8 cellular contexts compared by ENCODE assay signal in genomic region chr9:136544549-136545064, GRCh38. TPM values are rescaled to one million over a fixed set of nuclear protein-coding genes. Genes with fewer than 3 reads are reported as not detected.
DNase-seq lines count a peak whose midpoint lies in the region; ATAC-seq, FAIRE-seq and TF ChIP-seq lines count a peak whose summit lies in the region.

No MANE protein-coding gene starts in this region.

- H3K9me1 ChIP-seq in endothelial cell of umbilical vein (replicated peaks; ENCODE audit: control insufficient read depth, extremely low read depth, insufficient read depth, low read length): no peaks in the 10 kb centered on the region

- peaks cover 44% of the 10 kb centered on the region for H3K4me1 Mint-ChIP-seq in activated CD8-positive, alpha-beta memory T cell treated with anti-CD3 and anti-CD28 coated beads, Interleukin-2, amount 10 ng/mL, durations not matched to agents 7 days and 5 days

- H3K4me2 ChIP-seq in KMS-11: peak overlapping the region; percentile 68; the same call in 1 of the 2 replicates
- peak overlapping the region; percentile 84 for H3K4me2 ChIP-seq in endothelial cell of umbilical vein (ENCODE audit: insufficient read depth, low read length)

- TF ChIP-seq POLR2A in endothelial cell of umbilical vein (IDR thresholded peaks at IDR 0.05; ENCODE audit: low read depth, low read length): no peak

- H3K9me3 ChIP-seq in endothelial cell of umbilical vein (replicated peaks; ENCODE audit: control insufficient read depth, insufficient read depth, low read length): no peaks in the 10 kb centered on the region
- no peaks in the 10 kb centered on the region for H3K9me3 ChIP-seq in mononuclear cell (ENCODE audit: low read depth, low read length)

- no peak overlapping the region; the same call in 1 of the 2 replicates for H2AFZ ChIP-seq in KMS-11 (ENCODE audit: low read depth)
- no peak overlapping the region for H2AFZ ChIP-seq in endothelial cell of umbilical vein (ENCODE audit: low read depth, low read length)

- no peak overlapping the region for H3K27ac ChIP-seq in KMS-11
- H3K27ac ChIP-seq in endothelial cell of umbilical vein (ENCODE audit: insufficient read depth, low read depth, low read length): peak overlapping the region; percentile 67

- peak overlapping the region; percentile 88 for H3K4me3 Mint-ChIP-seq in activated CD8-positive, alpha-beta memory T cell treated with anti-CD3 and anti-CD28 coated beads, Interleukin-2, amount 10 ng/mL, durations not matched to agents 7 days and 5 days

- H3K4me3 ChIP-seq in KMS-11 (IDR thresholded peaks at IDR 0.05; ENCODE audit: insufficient read depth, low read depth, low read length): no peak overlapping the region
- peak overlapping the region; percentile 81 to 98 (median 91) for H3K4me3 ChIP-seq in endothelial cell of umbilical vein (replicated peaks in 1 of 3; ENCODE audit: insufficient read depth in 1 of 3, low read depth in 1 of 3, low read length in 3 of 3)
- H3K4me3 ChIP-seq in mononuclear cell (ENCODE audit: low read length): peak overlapping the region; percentile 84

- no TSS peak for BruUV-seq in endothelial cell of umbilical vein (replicated peaks; lab: Mats Ljungman, UMichigan)

- no peaks in the 10 kb centered on the region for H3K9me3 Mint-ChIP-seq in activated CD8-positive, alpha-beta memory T cell treated with anti-CD3 and anti-CD28 coated beads, Interleukin-2, amount 10 ng/mL, durations not matched to agents 7 days and 5 days (ENCODE audit: low read depth)

- peak; percentile 94 for DNase-seq in Ammon's horn (ENCODE audit: low spot score)
- DNase-seq in activated CD8-positive, alpha-beta memory T cell treated with anti-CD3 and anti-CD28 coated beads, Interleukin-2, amount 10 ng/mL, durations not matched to agents 7 days and 5 days: peak; percentile 68
- peak; percentile 48 for DNase-seq in endothelial cell of umbilical vein (ENCODE audit: low read depth, low spot score)
- peak; percentile 66 for DNase-seq in stimulated activated naive CD4-positive, alpha-beta T cell treated with Interleukin-2 at 50 U/mL for 16 hours (lab: John Stamatoyannopoulos, UW)

- H3K9ac ChIP-seq in KMS-11 (no peak overlapping the region), endothelial cell of umbilical vein (replicated peaks; ENCODE audit: extremely low read depth, insufficient read depth, low read length) (peak overlapping the region; percentile 78)

- dilution Hi-C loops in endothelial cell of umbilical vein (cut with MboI; ENCODE audit: extremely low pct_ligation_motif_present, low sequenced_read_pairs): no loop called here

- peaks cover 7% of the 10 kb centered on the region for H3K4me1 ChIP-seq in KMS-11 (ENCODE audit: low read depth, poor library complexity, severe bottlenecking)
- H3K4me1 ChIP-seq in endothelial cell of umbilical vein (ENCODE audit: control insufficient read depth, extremely low read depth, insufficient read depth, low read length): peaks cover 56% of the 10 kb centered on the region
- peaks cover 68% of the 10 kb centered on the region for H3K4me1 ChIP-seq in mononuclear cell (ENCODE audit: insufficient read depth, low read length)

- CTCF ChIA-PET in activated CD8-positive, alpha-beta memory T cell treated with anti-CD3 and anti-CD28 coated beads, Interleukin-2, amount 10 ng/mL, durations not matched to agents 7 days and 5 days (lab: Charles Lee): interaction anchor here (1.5 kb wide), 1 partner anchor 11 kb away, joined by 7 read pairs; no protein-coding TSS in a partner anchor
- CTCF ChIA-PET in endothelial cell of umbilical vein (lab: Charles Lee): interaction anchor here (1.0 kb wide), 1 partner anchor 81 kb away, joined by 9 read pairs; no protein-coding TSS in a partner anchor

- intact Hi-C loops in endothelial cell of umbilical vein (cut with micrococcal nuclease): loop anchor here (1.0 to 5.0 kb wide), 3 partner anchors 14 to 168 kb away; partner anchors contain the start of gene DIPK1B

- no peak for TF ChIP-seq CTCF in KMS-11 (conservative IDR thresholded peaks at IDR 0.05; ENCODE audit: low read depth, low read length)
- TF ChIP-seq CTCF in endothelial cell of umbilical vein (IDR thresholded peaks at IDR 0.05; ENCODE audit: extremely low read depth in 1 of 2, insufficient read depth in 1 of 2, low read depth in 1 of 2, low read length in 2 of 2): no peak

- no peaks in the 10 kb centered on the region for H3K27me3 Mint-ChIP-seq in activated CD8-positive, alpha-beta memory T cell treated with anti-CD3 and anti-CD28 coated beads, Interleukin-2, amount 10 ng/mL, durations not matched to agents 7 days and 5 days

- peak; percentile 7 for ATAC-seq in activated CD8-positive, alpha-beta memory T cell treated with anti-CD3 and anti-CD28 coated beads, Interleukin-2, amount 10 ng/mL, durations not matched to agents 7 days and 5 days
- ATAC-seq in HG03139 (IDR thresholded peaks at IDR 0.05; ENCODE audit: unreplicated experiment) (no peak), GM18517 (IDR thresholded peaks at IDR 0.05; ENCODE audit: unreplicated experiment) (no peak)

- peaks cover 84% of the 10 kb centered on the region for H3K27me3 ChIP-seq in KMS-11 (ENCODE audit: insufficient read depth, low read depth)
- no peaks in the 10 kb centered on the region for H3K27me3 ChIP-seq in endothelial cell of umbilical vein (ENCODE audit: control insufficient read depth in 2 of 2, insufficient read depth in 2 of 2, low read length in 2 of 2)
- no peaks in the 10 kb centered on the region for H3K27me3 ChIP-seq in mononuclear cell (ENCODE audit: insufficient read depth, low read length)

- peaks cover 12% of the 10 kb centered on the region for H3K36me3 Mint-ChIP-seq in activated CD8-positive, alpha-beta memory T cell treated with anti-CD3 and anti-CD28 coated beads, Interleukin-2, amount 10 ng/mL, durations not matched to agents 7 days and 5 days

- FAIRE-seq in endothelial cell of umbilical vein (lab: Jason Lieb, UNC): no peak

- H3K36me3 ChIP-seq in KMS-11 (ENCODE audit: insufficient read depth): no peaks in the 10 kb centered on the region
- peaks cover 9 to 17% of the 10 kb centered on the region in 2 experiments for H3K36me3 ChIP-seq in endothelial cell of umbilical vein (ENCODE audit: control insufficient read depth in 2 of 2, extremely low read depth in 1 of 2, insufficient read depth in 2 of 2, low read length in 2 of 2)

- H3K79me2 ChIP-seq in KMS-11 (ENCODE audit: insufficient read depth, low read depth) (no peaks in the 10 kb centered on the region), endothelial cell of umbilical vein (ENCODE audit: control insufficient read depth, insufficient read depth, low read length) (peaks cover 57% of the 10 kb centered on the region)

- H4K20me1 ChIP-seq in KMS-11 (ENCODE audit: insufficient read depth): no peaks in the 10 kb centered on the region
- no peaks in the 10 kb centered on the region for H4K20me1 ChIP-seq in endothelial cell of umbilical vein (replicated peaks; ENCODE audit: control insufficient read depth, extremely low read depth, insufficient read depth, low read length)

- H3K27ac Mint-ChIP-seq in activated CD8-positive, alpha-beta memory T cell treated with anti-CD3 and anti-CD28 coated beads, Interleukin-2, amount 10 ng/mL, durations not matched to agents 7 days and 5 days: peak overlapping the region; percentile 77

- POLR2A ChIA-PET in endothelial cell of umbilical vein (lab: Charles Lee): interaction anchor here (0.6 to 1.4 kb wide), 2 partner anchors 31 to 80 kb away, joined by 3 to 4 read pairs; no protein-coding TSS in a partner anchor

TF ChIP-seq in endothelial cell of umbilical vein, 7 proteins besides CTCF, POLR2A, EP300 and RAD21:
- TF ChIP-seq FOS (IDR thresholded peaks at IDR 0.05; ENCODE audit: borderline replicate concordance, insufficient read depth, low read length) (no peak), POLR2AphosphoS5 (IDR thresholded peaks at IDR 0.05; ENCODE audit: insufficient read depth, low read depth, low read length) (no peak), MAX (IDR thresholded peaks at IDR 0.05; ENCODE audit: insufficient read depth, insufficient read length) (no peak), EZH2 (IDR thresholded peaks at IDR 0.05; ENCODE audit: borderline replicate concordance, low read depth, low read length, severe bottlenecking) (no peak), GATA2 (IDR thresholded peaks at IDR 0.05; ENCODE audit: insufficient read depth, insufficient read length, low read depth, low read length) (no peak), JUN (IDR thresholded peaks at IDR 0.05; ENCODE audit: borderline replicate concordance, insufficient read depth, insufficient read length, low read depth) (no peak), MYC (IDR thresholded peaks at IDR 0.05; ENCODE audit: low read depth, low read length) (no peak)

RNA-seq across cellular contexts. Expression of gene NOTCH1, which starts 1.2 kb away (rescaled TPM):
- total RNA-seq in activated CD8-positive, alpha-beta memory T cell treated with anti-CD3 and anti-CD28 coated beads, Interleukin-2, amount 10 ng/mL, durations not matched to agents 7 days and 5 days: 10 to 100 TPM; 67.3 to 73.5 TPM
- total RNA-seq in endothelial cell of umbilical vein (153 and 161 TPM in 2 replicates), mononuclear cell (28.1 TPM)
- 27.0 and 31.7 TPM in 2 replicates for polyA plus RNA-seq in endothelial cell of umbilical vein
- polyA plus RNA-seq in endothelial cell of umbilical vein (2011; cell fraction: cytosol; rRNA removed): 22.4 and 26.2 TPM in 2 replicates
- 75.3 and 84.8 TPM in 2 replicates for polyA plus RNA-seq in endothelial cell of umbilical vein (2011; cell fraction: nucleus; rRNA removed)
- 33.7 and 50.3 TPM in 2 replicates for polyA plus RNA-seq in endothelial cell of umbilical vein (2012)
- 52.5 and 73.2 TPM in 2 replicates for polyA minus RNA-seq in endothelial cell of umbilical vein
- polyA minus RNA-seq in endothelial cell of umbilical vein (2011; cell fraction: cytosol; rRNA and poly(A)+ RNA removed): 13.9 TPM
- polyA minus RNA-seq in endothelial cell of umbilical vein (2011; cell fraction: nucleus; rRNA and poly(A)+ RNA removed): 49.7 and 95.4 TPM in 2 replicates
